ENCODE assay signal across 8 cellular contexts in the genomic region with DNA sequence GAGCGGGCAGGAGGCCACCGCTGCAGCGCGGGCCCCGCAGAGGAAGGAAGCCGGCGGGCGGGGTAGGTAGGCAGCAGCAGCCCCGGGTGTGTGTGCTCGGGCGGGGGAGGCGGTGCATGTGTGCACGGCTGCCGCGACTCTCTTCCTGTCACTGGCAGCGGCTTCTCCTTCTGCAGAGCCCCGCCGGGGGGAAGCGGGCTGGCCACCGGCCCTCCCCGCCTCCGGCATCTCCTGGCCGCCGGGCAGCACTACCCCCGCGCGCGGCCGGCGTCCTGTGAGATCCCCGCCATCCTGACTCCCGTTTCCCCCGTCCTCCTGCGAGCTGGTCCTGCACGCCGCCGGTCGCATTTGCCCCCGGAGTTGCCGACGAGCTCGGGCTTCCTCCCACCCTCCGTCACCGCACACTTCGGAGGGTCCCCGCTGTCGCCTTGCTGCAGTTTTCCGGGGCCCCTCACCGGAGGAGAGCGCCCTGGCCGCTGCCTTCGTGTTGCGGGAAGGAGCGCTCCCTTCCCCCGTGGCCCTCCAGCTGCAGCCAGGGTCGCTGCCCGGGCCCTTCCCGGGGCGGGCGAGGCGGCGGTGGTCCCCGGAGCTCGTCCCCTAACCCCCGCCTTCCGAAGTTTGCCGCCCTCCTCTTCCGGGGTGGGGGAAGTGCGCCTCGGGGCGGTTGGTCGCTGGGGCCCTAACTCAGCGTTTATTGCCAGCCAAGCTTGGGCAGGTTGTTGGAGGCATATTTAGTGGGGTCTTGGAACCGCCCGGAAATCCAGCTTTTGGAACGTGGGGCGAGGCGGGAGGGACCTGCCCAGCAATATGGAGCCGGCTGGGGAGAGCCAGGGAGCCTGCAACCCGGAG. TPM values are rescaled to one million over a fixed set of nuclear protein-coding genes. Genes with fewer than 3 reads are reported as not detected.
DNase-seq lines count a peak whose midpoint lies in the region; ATAC-seq and TF ChIP-seq lines count a peak whose summit lies in the region.

No MANE protein-coding gene starts in this region.

- H3K27me3 ChIP-seq in BE2C = no peaks in the 10 kb centered on the region

- peak; percentile 31 for ATAC-seq in HG03378 (IDR thresholded peaks at IDR 0.05; ENCODE audit: unreplicated experiment)
- ATAC-seq in natural killer cell treated with Interleukin-12 subunit alpha and Interleukin-12 subunit beta and Interleukin-15 and Interleukin-18, amount 100 ng/mL, for 72 hours = peak; percentile 76 to 78
- peak; percentile 78 for ATAC-seq in stimulated activated naive CD8-positive, alpha-beta T cell treated with anti-CD3 and anti-CD28 coated beads, Interleukin-15, amount 100 ng/mL, for 72 hours

- peaks cover 19% of the 10 kb centered on the region for H3K36me3 Mint-ChIP-seq in natural killer cell treated with Interleukin-12 subunit alpha and Interleukin-12 subunit beta and Interleukin-15 and Interleukin-18, amount 100 ng/mL, for 72 hours

- peak overlapping the region; percentile 91 for H3K4me3 Mint-ChIP-seq in natural killer cell treated with Interleukin-12 subunit alpha and Interleukin-12 subunit beta and Interleukin-15 and Interleukin-18, amount 100 ng/mL, for 72 hours
- peak overlapping the region; percentile 93 to 98 for H3K4me3 Mint-ChIP-seq in stimulated activated naive CD8-positive, alpha-beta T cell treated with anti-CD3 and anti-CD28 coated beads, Interleukin-15, amount 100 ng/mL, for 72 hours

- peak overlapping the region; percentile 77 to 92 for H3K27ac Mint-ChIP-seq in natural killer cell treated with Interleukin-12 subunit alpha and Interleukin-12 subunit beta and Interleukin-15 and Interleukin-18, amount 100 ng/mL, for 72 hours
- H3K27ac Mint-ChIP-seq in stimulated activated naive CD8-positive, alpha-beta T cell treated with anti-CD3 and anti-CD28 coated beads, Interleukin-15, amount 100 ng/mL, for 72 hours = peak overlapping the region; percentile 85 to 95

- peak overlapping the region; percentile 82 for H3K4me3 ChIP-seq in BE2C (ENCODE audit: low read depth, low read length)

- no peaks in the 10 kb centered on the region for H3K27me3 Mint-ChIP-seq in natural killer cell treated with Interleukin-12 subunit alpha and Interleukin-12 subunit beta and Interleukin-15 and Interleukin-18, amount 100 ng/mL, for 72 hours
- no peaks in the 10 kb centered on the region for H3K27me3 Mint-ChIP-seq in stimulated activated naive CD8-positive, alpha-beta T cell treated with anti-CD3 and anti-CD28 coated beads, Interleukin-15, amount 100 ng/mL, for 72 hours

- H3K4me1 Mint-ChIP-seq in natural killer cell treated with Interleukin-12 subunit alpha and Interleukin-12 subunit beta and Interleukin-15 and Interleukin-18, amount 100 ng/mL, for 72 hours (ENCODE audit: low read depth in 2 of 2) = peaks cover 51% of the 10 kb centered on the region in 2 donors
- peaks cover 45% of the 10 kb centered on the region for H3K4me1 Mint-ChIP-seq in stimulated activated naive CD8-positive, alpha-beta T cell treated with anti-CD3 and anti-CD28 coated beads, Interleukin-15, amount 100 ng/mL, for 72 hours

- H3K9me3 Mint-ChIP-seq in natural killer cell treated with Interleukin-12 subunit alpha and Interleukin-12 subunit beta and Interleukin-15 and Interleukin-18, amount 100 ng/mL, for 72 hours = peaks cover 7% of the 10 kb centered on the region
- peaks cover 8 to 18% of the 10 kb centered on the region in 2 donors for H3K9me3 Mint-ChIP-seq in stimulated activated naive CD8-positive, alpha-beta T cell treated with anti-CD3 and anti-CD28 coated beads, Interleukin-15, amount 100 ng/mL, for 72 hours

- TF ChIP-seq CTCF in BE2C (IDR thresholded peaks at IDR 0.05; ENCODE audit: low read depth, low read length) = no peak

- peak; percentile 47 for TF ChIP-seq POLR2A in GM19193 (IDR thresholded peaks at IDR 0.05; ENCODE audit: extremely low read depth, insufficient read depth, insufficient read length)
- no peak for TF ChIP-seq POLR2A in erythroblast (IDR thresholded peaks at IDR 0.05; ENCODE audit: low read length)

- H3K9me3 ChIP-seq in BE2C = no peaks in the 10 kb centered on the region

- no peaks in the 10 kb centered on the region for H3K36me3 ChIP-seq in BE2C

- DNase-seq in BE2C (peak; percentile 76), NOMO-1 treated with DMSO at 0.1 percent for 48 hours (lab: John Stamatoyannopoulos, UW; ENCODE audit: unreplicated experiment) (peak; percentile 81), erythroblast (lab: John Stamatoyannopoulos, UW) (peak; percentile 73 to 75)
- DNase-seq in activated CD8-positive, alpha-beta memory T cell treated with anti-CD3 and anti-CD28 coated beads, Interleukin-2, amount 50 U/mL, for 4 hours = peak; percentile 60
- DNase-seq in natural killer cell treated with Interleukin-12 subunit alpha and Interleukin-12 subunit beta and Interleukin-15 and Interleukin-18, amount 100 ng/mL, for 72 hours (ENCODE audit: low spot score) = peak; percentile 73
- peak; percentile 69 to 78 for DNase-seq in stimulated activated naive CD8-positive, alpha-beta T cell treated with anti-CD3 and anti-CD28 coated beads, Interleukin-15, amount 100 ng/mL, for 72 hours

- no peaks in the 10 kb centered on the region for H3K4me1 ChIP-seq in BE2C

RNA-seq across cellular contexts. Expression of a gene that starts 0.6 kb away (rescaled TPM):
- polyA plus RNA-seq in BE2C (2012; ENCODE audit: insufficient read depth, insufficient read length, low read depth) = 36.3 TPM
- 100 to 1,000 TPM; 141 to 195 TPM for total RNA-seq in natural killer cell treated with Interleukin-12 subunit alpha and Interleukin-12 subunit beta and Interleukin-15 and Interleukin-18, amount 100 ng/mL, for 72 hours

Comparison
In these comparisons a context has a peak if more than half of its experiments do, and no peak if none do; other contexts are left out.
1. Peak in every context shown above with its lines: DNase-seq, ATAC-seq and H3K4me3 ChIP-seq.